9 cellular contexts compared by ENCODE assay signal in genomic region chr4:140595065-140595464, GRCh38. TPM values are rescaled to one million over a fixed set of nuclear protein-coding genes. Genes with fewer than 3 reads are reported as not detected.
DNase-seq lines count a peak whose midpoint lies in the region; ATAC-seq, FAIRE-seq and TF ChIP-seq lines count a peak whose summit lies in the region.
"Had no signal": no experiment of that assay in that cellular context is flagged by ENCODE, and none has a peak within 500 bp of the region (broad histone marks: within the 10 kb centered on the region; RNA-seq: fewer than 3 reads in every experiment).

No MANE protein-coding gene starts in this region.

- H3K4me1 ChIP-seq in H1 (replicated peaks in 1 of 4; ENCODE audit: control insufficient read depth in 3 of 4, insufficient read depth in 4 of 4, low read length in 3 of 4): peaks cover 0 to 2% (median 2%) of the 10 kb centered on the region in 4 experiments; a peak in 2 of 7 replicates

- POLR2A ChIA-PET in BJ (lab: Charles Lee): no interaction called here
- POLR2A ChIA-PET in H1 (lab: Charles Lee; ENCODE audit: partially characterized antibody): no interaction called here

- TF ChIP-seq CTCF in BJ (IDR thresholded peaks at IDR 0.05; ENCODE audit: insufficient read depth, low read depth, low read length): peak; percentile 61
- TF ChIP-seq CTCF in H1 (IDR thresholded peaks at IDR 0.05; ENCODE audit: control extremely low read depth in 1 of 3, insufficient read depth in 1 of 3, low read depth in 1 of 3, low read length in 3 of 3): peak; percentile 62 to 84 (median 82)
- TF ChIP-seq CTCF in progenitor cell of endocrine pancreas (IDR thresholded peaks at IDR 0.05; ENCODE audit: unreplicated experiment): peak; percentile 59

- no peak overlapping the region for H2BK5ac ChIP-seq in H1 (ENCODE audit: low read depth, low read length)

- H2BK12ac ChIP-seq in H1 (ENCODE audit: low read depth, low read length): no peak overlapping the region

- H3K4me2 ChIP-seq in H1 (ENCODE audit: insufficient read depth in 1 of 2, low read depth in 2 of 2, low read length in 2 of 2): no peak overlapping the region

- no peak overlapping the region for H4K91ac ChIP-seq in H1 (replicated peaks; ENCODE audit: insufficient read length, low read length)

- no peak for DNase-seq in BJ (ENCODE audit: low read depth)
- peak; percentile 75 for DNase-seq in NCI-H146 (lab: John Stamatoyannopoulos, UW)
- DNase-seq in H1 (ENCODE audit: low read depth in 1 of 2, low spot score in 2 of 2): peak in 1 of 2 experiments; percentile 50
- no peak for DNase-seq in progenitor cell of endocrine pancreas (ENCODE audit: low spot score, unreplicated experiment)
- DNase-seq in activated CD8-positive, alpha-beta memory T cell treated with anti-CD3 and anti-CD28 coated beads, Interleukin-2, amount 10 ng/mL, durations not matched to agents 7 days and 5 days: no peak
- no peak for DNase-seq in NK-92 (lab: John Stamatoyannopoulos, UW; ENCODE audit: unreplicated experiment)
- DNase-seq in GM19239 (ENCODE audit: insufficient read length, low spot score): no peak

- no peak for TF ChIP-seq POLR2A in H1 (IDR thresholded peaks at IDR 0.05; ENCODE audit: control extremely low read depth in 1 of 2, low read depth in 2 of 2, low read length in 2 of 2)

- no peak overlapping the region for H3K56ac ChIP-seq in H1 (replicated peaks; ENCODE audit: insufficient read length, low read depth, low read length)

- H3K79me2 ChIP-seq in H1 (ENCODE audit: control insufficient read depth in 1 of 2, insufficient read depth in 2 of 2, low read length in 2 of 2): no peaks in the 10 kb centered on the region

- no peak overlapping the region for H3K27ac ChIP-seq in H1 (ENCODE audit: low read depth, low read length)

- no peak overlapping the region for H3K23ac ChIP-seq in H1 (ENCODE audit: insufficient read length)

- peaks cover 2% of the 10 kb centered on the region in 2 experiments; a peak in 1 of 4 replicates for H3K9me3 ChIP-seq in H1 (ENCODE audit: insufficient read depth in 2 of 2, low read depth in 1 of 2, low read length in 1 of 2)

- H3K4me3 ChIP-seq in BJ (ENCODE audit: low read depth, low read length) (no peak overlapping the region), H1 (ENCODE audit: extremely low read depth in 1 of 4, insufficient read depth in 2 of 4, low read depth in 3 of 4, low read length in 4 of 4) (no peak overlapping the region)

- H4K20me1 ChIP-seq in H1 (replicated peaks in 1 of 2; ENCODE audit: control insufficient read depth in 1 of 2, insufficient read depth in 2 of 2, low read length in 2 of 2): no peaks in the 10 kb centered on the region

- no peaks in the 10 kb centered on the region for H3K23me2 ChIP-seq in H1 (ENCODE audit: low read depth, low read length)

- peaks cover 1% of the 10 kb centered on the region for H3K36me3 Mint-ChIP-seq in progenitor cell of endocrine pancreas (ENCODE audit: insufficient read depth)
- H3K36me3 Mint-ChIP-seq in activated CD8-positive, alpha-beta memory T cell treated with anti-CD3 and anti-CD28 coated beads, Interleukin-2, amount 10 ng/mL, durations not matched to agents 7 days and 5 days: no peaks in the 10 kb centered on the region

- H3K79me1 ChIP-seq in H1 (ENCODE audit: low read depth, low read length): no peaks in the 10 kb centered on the region

- H3K27ac Mint-ChIP-seq in progenitor cell of endocrine pancreas: no peak overlapping the region
- no peak overlapping the region for H3K27ac Mint-ChIP-seq in activated CD8-positive, alpha-beta memory T cell treated with anti-CD3 and anti-CD28 coated beads, Interleukin-2, amount 10 ng/mL, durations not matched to agents 7 days and 5 days

- no peak overlapping the region; a peak in 1 of 7 replicates for H3K9ac ChIP-seq in H1 (replicated peaks in 1 of 4; ENCODE audit: extremely low read depth in 1 of 4, low read depth in 3 of 4, low read length in 3 of 4)

- peak; percentile 88 to 91 for TF ChIP-seq RAD21 in H1 (IDR thresholded peaks at IDR 0.05 in 1 of 2, conservative IDR thresholded peaks at IDR 0.05 in 1 of 2; ENCODE audit: low read depth in 2 of 2, low read length in 2 of 2)

- H3K18ac ChIP-seq in H1 (ENCODE audit: extremely low read depth, low read length): no peak overlapping the region; the same call in 1 of the 2 replicates

- peak overlapping the region; percentile 97 for H2AFZ ChIP-seq in H1 (ENCODE audit: low read length)

- WGBS in H1 (ENCODE audit: extremely low coverage in 1 of 2, insufficient coverage in 1 of 2, insufficient read length in 1 of 2, insufficient replicate concordance in 2 of 2, low coverage in 1 of 2, low lambda C conversion rate in 2 of 2, missing lambda C conversion rate in 1 of 2), 2 experiments: 23% methylated on average over 1 of the region's 1 CpG; no CpG with 5 or more reads in 1 of the 2 experiments

- CTCF ChIA-PET in BJ (lab: Yijun Ruan, JAX) (interaction anchor here (1.0 to 2.0 kb wide), 4 partner anchors 15 to 257 kb away, joined by 3 to 13 read pairs (median 4); no protein-coding TSS in a partner anchor), H1 (lab: Charles Lee; ENCODE audit: partially characterized antibody) (interaction anchor here (0.6 to 2.5 kb wide), 24 partner anchors 9 to 923 kb away, joined by 3 to 25 read pairs (median 6); partner anchors contain the start of gene ELMOD2)
- CTCF ChIA-PET in activated CD8-positive, alpha-beta memory T cell treated with anti-CD3 and anti-CD28 coated beads, Interleukin-2, amount 10 ng/mL, durations not matched to agents 7 days and 5 days (lab: Charles Lee): no interaction called here

- H3K27me3 ChIP-seq in BJ (ENCODE audit: control insufficient read depth, insufficient read depth, low read length) (no peaks in the 10 kb centered on the region; the same call in 1 of the 2 replicates), H1 (replicated peaks in 1 of 4; ENCODE audit: control insufficient read depth in 3 of 4, extremely low read depth in 1 of 4, insufficient read depth in 3 of 4, low read length in 3 of 4) (no peaks in the 10 kb centered on the region)

- FAIRE-seq in H1 (lab: Jason Lieb, UNC) (peak; percentile 81), GM19239 (lab: Jason Lieb, UNC) (no peak)
- FAIRE-seq: astrocyte had no signal

- H3K9me3 Mint-ChIP-seq in progenitor cell of endocrine pancreas (ENCODE audit: low read depth): peaks cover 12% of the 10 kb centered on the region
- no peaks in the 10 kb centered on the region for H3K9me3 Mint-ChIP-seq in activated CD8-positive, alpha-beta memory T cell treated with anti-CD3 and anti-CD28 coated beads, Interleukin-2, amount 10 ng/mL, durations not matched to agents 7 days and 5 days (ENCODE audit: low read depth)

- no peak for TF ChIP-seq EP300 in H1 (IDR thresholded peaks at IDR 0.05; ENCODE audit: borderline replicate concordance in 1 of 2, low read depth in 2 of 2, low read length in 2 of 2)

- H4K5ac ChIP-seq in H1 (ENCODE audit: insufficient read length, low read depth, low read length): no peak overlapping the region

- H2AK5ac ChIP-seq in H1 (ENCODE audit: low read depth, low read length): no peak overlapping the region

- no peak overlapping the region for H2BK20ac ChIP-seq in H1 (ENCODE audit: low read length)

- H3K27me3 Mint-ChIP-seq in progenitor cell of endocrine pancreas: peaks cover 4% of the 10 kb centered on the region
- peaks cover 36% of the 10 kb centered on the region for H3K27me3 Mint-ChIP-seq in activated CD8-positive, alpha-beta memory T cell treated with anti-CD3 and anti-CD28 coated beads, Interleukin-2, amount 10 ng/mL, durations not matched to agents 7 days and 5 days

- peak; percentile 54 for ATAC-seq in GM21381 (IDR thresholded peaks at IDR 0.05; ENCODE audit: unreplicated experiment)
- ATAC-seq in activated CD8-positive, alpha-beta memory T cell treated with anti-CD3 and anti-CD28 coated beads, Interleukin-2, amount 10 ng/mL, durations not matched to agents 7 days and 5 days: no peak

- no peak overlapping the region for H3K4me3 Mint-ChIP-seq in progenitor cell of endocrine pancreas (ENCODE audit: low read depth)
- no peak overlapping the region for H3K4me3 Mint-ChIP-seq in activated CD8-positive, alpha-beta memory T cell treated with anti-CD3 and anti-CD28 coated beads, Interleukin-2, amount 10 ng/mL, durations not matched to agents 7 days and 5 days

- no peak overlapping the region for H2BK15ac ChIP-seq in H1 (ENCODE audit: low read length)

- no peak overlapping the region for H2BK120ac ChIP-seq in H1 (replicated peaks; ENCODE audit: low read depth, low read length)

- no peaks in the 10 kb centered on the region for H3K36me3 ChIP-seq in BJ (ENCODE audit: control insufficient read depth, insufficient read depth, low read length)
- H3K36me3 ChIP-seq in H1 (ENCODE audit: control insufficient read depth in 2 of 4, insufficient read depth in 4 of 4, low read length in 3 of 4): no peaks in the 10 kb centered on the region

- peak overlapping the region; percentile 71; the same call in 1 of the 2 replicates for H4K8ac ChIP-seq in H1 (ENCODE audit: extremely low read depth, insufficient read depth, low read length)

- H3K4me1 Mint-ChIP-seq in progenitor cell of endocrine pancreas (ENCODE audit: low read depth): no peaks in the 10 kb centered on the region
- H3K4me1 Mint-ChIP-seq in activated CD8-positive, alpha-beta memory T cell treated with anti-CD3 and anti-CD28 coated beads, Interleukin-2, amount 10 ng/mL, durations not matched to agents 7 days and 5 days: no peaks in the 10 kb centered on the region

- no peak overlapping the region for H3K14ac ChIP-seq in H1 (ENCODE audit: insufficient read length)

- H3K4ac ChIP-seq in H1 (replicated peaks; ENCODE audit: insufficient read length, low read depth, low read length): no peak overlapping the region

TF ChIP-seq in H1, 55 proteins besides CTCF, POLR2A, EP300 and RAD21:
- TF ChIP-seq YY1 (IDR thresholded peaks at IDR 0.05; ENCODE audit: low read depth, low read length) (no peak), CREB1 (IDR thresholded peaks at IDR 0.05) (peak; percentile 33; the same call in 1 of the 2 replicates)

RNA-seq across cellular contexts. Expression of gene UCP1, which starts 26.3 kb away (rescaled TPM):
- polyA plus RNA-seq in BJ (2011; rRNA removed) (not detected in 2 replicates), H1 (2011; rRNA removed) (0.22 and 0.44 TPM in 2 replicates)
- not detected in 2 replicates for polyA minus RNA-seq in BJ (2011; rRNA and poly(A)+ RNA removed)
- 0.20 and 0.29 TPM in 2 replicates for total RNA-seq in H1 (2021; fragmentation: NEBNext Ultra II Directional; extraction: Animal tissue kit (Norgen Biotek cat#: 25700))
- 0.32 TPM for polyA plus RNA-seq in H1 (2011; cell fraction: cytosol; rRNA removed)
- 0.31 TPM for polyA plus RNA-seq in H1 (2011; cell fraction: nucleus; rRNA removed)
- 0.20 to 0.65 TPM (median 0.46 TPM) in 4 replicates for polyA plus RNA-seq in H1 (2012, experiment 1 of 2)
- 0.20 TPM for polyA plus RNA-seq in H1 (2012, experiment 2 of 2)
- polyA plus RNA-seq in H1 (2013, experiment 1 of 2): 0.18 TPM
- polyA plus RNA-seq in H1 (2013, experiment 2 of 2): 0.07 TPM
- 0.19 and 0.63 TPM in 2 replicates for polyA minus RNA-seq in H1 (2011; rRNA and poly(A)+ RNA removed)
- not detected for polyA minus RNA-seq in H1 (2011; cell fraction: cytosol; rRNA and poly(A)+ RNA removed)
- not detected for polyA minus RNA-seq in H1 (2011; cell fraction: nucleus; rRNA and poly(A)+ RNA removed)
- not detected in 2 replicates for total RNA-seq in progenitor cell of endocrine pancreas
- total RNA-seq in activated CD8-positive, alpha-beta memory T cell treated with anti-CD3 and anti-CD28 coated beads, Interleukin-2, amount 10 ng/mL, durations not matched to agents 7 days and 5 days: not detected
